Comparison of ENCODE assay signal across 22 cellular contexts in the genomic region with DNA sequence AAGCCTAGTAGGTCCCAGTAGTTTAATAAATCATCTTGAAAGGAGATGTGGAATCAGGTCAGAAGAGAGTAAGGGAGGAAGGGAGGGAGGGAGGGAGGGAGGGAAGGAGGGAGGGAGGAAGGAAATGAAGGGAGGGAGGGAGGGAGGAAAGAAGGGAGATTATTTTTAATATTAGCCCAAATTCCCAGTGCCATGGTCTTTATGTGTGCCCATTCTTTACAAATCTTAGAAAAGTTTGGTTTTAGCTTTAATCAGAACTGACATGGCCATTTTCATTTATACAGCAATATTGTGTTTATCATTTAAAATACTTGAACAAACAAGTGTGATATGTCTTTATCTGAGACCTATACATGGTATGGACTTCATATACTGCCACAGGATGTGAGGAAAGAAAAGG.
"Had no signal": no experiment of that assay in that cellular context is flagged by ENCODE, and none has a peak within 500 bp of the region (broad histone marks: within the 10 kb centered on the region; RNA-seq: fewer than 3 reads in every experiment).

No MANE protein-coding gene starts in this region.

- ATAC-seq: PC-3, SK-N-SH treated with all-trans-retinoic acid at 6 μM for 48 hours, T-cell had no signal

- H3K9me3 ChIP-seq: MG63, Peyer's patch, SJSA1 had no signal

- H3K27ac ChIP-seq: Peyer's patch, SJSA1 had no signal

- H3K4me1 ChIP-seq: Peyer's patch, SJSA1 had no signal

- H3K27ac Mint-ChIP-seq: T-cell had no signal

- H3K4me1 Mint-ChIP-seq: T-cell had no signal

- H3K36me3 Mint-ChIP-seq: T-cell had no signal

- H3K4me3 ChIP-seq: MG63, Peyer's patch, SJSA1 had no signal

- H3K27me3 ChIP-seq: Peyer's patch had no signal

- H3K4me3 Mint-ChIP-seq: T-cell had no signal

- H3K9me3 Mint-ChIP-seq: T-cell had no signal

- H3K36me3 ChIP-seq: MG63, Peyer's patch, SJSA1 had no signal

- DNase-seq: MG63, NCI-H1048, NCI-H1436, NCI-H1694, NCI-H187, NCI-H1930, NCI-H2081 treated with DMSO at 0.1 percent for 48 hours, NCI-H2107, NCI-H2171, NCI-H226, NCI-H446 treated with DMSO at 0.1 percent for 48 hours, NCI-H510A, NCI-H524, OCI-M1, PC-3, Peyer's patch, Right ventricle myocardium superior, RPMI8226, SHP77 treated with DMSO at 0.1 percent for 48 hours, T-cell had no signal
